Comparison of ENCODE assay signal across 8 cellular contexts in the genomic region with DNA sequence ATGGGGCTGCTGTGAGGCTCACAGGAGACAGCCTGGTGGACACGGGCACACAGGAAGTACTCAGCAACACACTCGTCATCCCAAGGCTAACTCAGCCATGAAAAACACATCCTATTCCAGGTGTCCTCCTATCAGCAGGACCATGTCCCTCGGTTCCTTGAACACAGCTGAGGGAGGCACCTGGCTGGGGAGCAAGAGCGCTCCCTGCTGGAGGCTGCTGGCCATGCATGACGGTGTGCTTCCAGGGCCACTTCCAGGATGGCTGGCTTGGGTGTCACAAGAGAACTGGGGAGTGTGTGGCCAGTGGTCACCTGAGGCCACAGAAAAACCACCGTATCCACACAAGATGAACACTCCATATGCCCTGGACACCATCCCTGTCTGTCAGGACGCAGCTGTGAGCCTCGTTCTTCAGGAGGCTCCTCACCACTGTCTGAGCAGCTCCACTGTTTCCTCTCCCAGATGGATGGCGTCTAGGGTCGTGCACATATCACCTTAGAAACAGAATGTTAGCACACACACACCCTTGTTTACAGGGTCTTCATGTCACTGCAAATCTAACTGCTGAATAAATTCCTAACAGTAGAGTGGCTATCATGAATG. TPM values are rescaled to one million over a fixed set of nuclear protein-coding genes. Genes with fewer than 3 reads are reported as not detected.
A peak's percentile ranks its signal among the peaks of the same experiment; 100 is the strongest.
DNase-seq lines count a peak whose midpoint lies in the region; ATAC-seq, FAIRE-seq and TF ChIP-seq lines count a peak whose summit lies in the region.

No MANE protein-coding gene starts in this region.

- peak; percentile 93 for DNase-seq in 8988T
- DNase-seq in GM13977 (ENCODE audit: low spot score), result peak; percentile 81
- peak; percentile 80 for DNase-seq in NB4 (ENCODE audit: low read depth)
- peak; percentile 64 for DNase-seq in activated CD4-positive, alpha-beta T cell treated with anti-CD3 and anti-CD28 coated beads for 1 hour
- peak; percentile 70 for DNase-seq in central memory CD4-positive, alpha-beta T cell
- peak; percentile 89 for DNase-seq in kidney
- peak; percentile 74 for DNase-seq in stimulated activated CD4-positive, alpha-beta T cell treated with anti-CD3 and anti-CD28 coated beads, Interleukin-15, amount 100 ng/mL, for 24 hours

- in situ Hi-C loops in GM13977 (cut with MboI; ENCODE audit: low pct_unique_long_range_greater_than_20kb, low sequenced_read_pairs, unreplicated experiment), result no loop called here

- ATAC-seq in GM21825 (IDR thresholded peaks at IDR 0.05; ENCODE audit: unreplicated experiment), result no peak

- H3K27ac ChIP-seq in kidney (ENCODE audit: low read depth in 2 of 2, low read length in 2 of 2), result no peak overlapping the region

- H3K4me3 ChIP-seq in NB4 (ENCODE audit: low read depth, low read length) (no peak overlapping the region), kidney (ENCODE audit: low read length in 2 of 2) (no peak overlapping the region)

- no peak overlapping the region for H3K9ac ChIP-seq in kidney (ENCODE audit: low read length in 2 of 2)

- H3K36me3 ChIP-seq in kidney (ENCODE audit: control insufficient read depth in 1 of 2, insufficient read depth in 2 of 2, low read length in 2 of 2), result no peaks in the 10 kb centered on the region

- no peaks in the 10 kb centered on the region for H3K9me3 ChIP-seq in kidney (ENCODE audit: control insufficient read depth in 1 of 2, low read length in 2 of 2)

- no peak for TF ChIP-seq POLR2A in NB4 (IDR thresholded peaks at IDR 0.05; ENCODE audit: extremely low read depth, insufficient read length)

- intact Hi-C loops in kidney (cut with DNase I), result loop anchor here (5.0 kb wide), 1 partner anchor 121 kb away; no protein-coding TSS in a partner anchor

- FAIRE-seq in kidney (lab: Jason Lieb, UNC), result no peak

- H3K4me1 ChIP-seq in kidney (ENCODE audit: control insufficient read depth in 1 of 2, insufficient read depth in 1 of 2, low read depth in 1 of 2, low read length in 2 of 2), result peaks cover 2 to 6% of the 10 kb centered on the region in 2 donors

- TF ChIP-seq CTCF in GM13977 (IDR thresholded peaks at IDR 0.05; ENCODE audit: extremely low read depth, insufficient read depth, missing control alignments), result peak; percentile 98
- peak; percentile 96 for TF ChIP-seq CTCF in NB4 (IDR thresholded peaks at IDR 0.05; ENCODE audit: low read depth, low read length)
- TF ChIP-seq CTCF in kidney (IDR thresholded peaks at IDR 0.05; ENCODE audit: borderline replicate concordance, extremely low read depth, insufficient read depth), result peak; percentile 94

RNA-seq across cellular contexts. Expression of gene POC1A, which starts 31.0 kb away (rescaled TPM):
- total RNA-seq in kidney, result 2.2 TPM
- polyA plus RNA-seq in kidney (ENCODE audit: insufficient read depth, low read depth, low replicate concordance), result 2.5 TPM
